8 cellular contexts compared by ENCODE assay signal in the genomic region with DNA sequence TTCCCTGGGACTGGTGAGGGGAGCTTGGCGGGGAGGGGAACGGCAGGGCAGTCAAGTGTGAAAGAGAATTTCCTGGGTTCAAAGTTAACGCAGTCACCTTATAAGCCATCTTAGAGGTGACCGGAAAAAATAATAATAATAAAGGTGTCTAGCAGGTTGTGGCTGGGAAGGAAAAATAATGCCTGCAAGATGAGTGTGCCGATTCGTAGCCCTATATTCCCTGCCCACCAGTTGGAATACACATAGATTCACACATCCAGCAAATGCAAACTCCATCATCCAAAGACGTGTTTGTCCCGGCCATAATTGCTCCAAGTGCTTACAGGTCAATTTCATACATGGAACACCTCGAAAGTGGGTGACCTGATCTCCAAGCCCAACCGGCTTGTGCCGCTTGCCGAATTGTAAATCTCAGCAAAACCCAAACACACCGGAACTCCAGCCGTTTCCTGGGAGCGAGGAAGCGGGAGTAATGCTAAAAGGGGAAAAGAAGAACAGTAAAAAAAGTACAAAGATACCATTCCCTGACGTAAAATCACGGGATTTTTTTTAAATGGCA. TPM values are rescaled to one million over a fixed set of nuclear protein-coding genes. Genes with fewer than 3 reads are reported as not detected.
DNase-seq lines count a peak whose midpoint lies in the region; TF ChIP-seq lines count a peak whose summit lies in the region.

No MANE protein-coding gene starts in this region.

- DNase-seq in H7 (no peak), mammary epithelial cell (peak; percentile 45), mesenchymal stem cell (peak; percentile 56), GM10248 (ENCODE audit: extremely low spot score) (no peak), ureter (ENCODE audit: low spot score) (no peak), islet precursor cell (no peak), WERI-Rb-1 (no peak)

- peak overlapping the region; percentile 76 for H4K8ac ChIP-seq in mesenchymal stem cell (ENCODE audit: low read length)

- H3K4ac ChIP-seq in mesenchymal stem cell (ENCODE audit: low read depth in 1 of 2, low read length in 2 of 2): peak overlapping the region; percentile 73 to 95

- no peak overlapping the region for H2BK12ac ChIP-seq in mesenchymal stem cell (ENCODE audit: low read length in 2 of 2)

- H3K79me1 ChIP-seq in mesenchymal stem cell (replicated peaks; ENCODE audit: low read length, poor library complexity, severe bottlenecking): peaks cover 4% of the 10 kb centered on the region

- H2AFZ ChIP-seq in ACC112 (ENCODE audit: low read length, unreplicated experiment) (peak overlapping the region; percentile 43), mammary epithelial cell (ENCODE audit: low read depth, low read length) (no peak overlapping the region), mesenchymal stem cell (ENCODE audit: low read depth, low read length) (no peak overlapping the region)

- peaks cover 7% of the 10 kb centered on the region for H4K20me1 ChIP-seq in mammary epithelial cell (ENCODE audit: insufficient read depth, low read length)

- no TSS peak for BruUV-seq in mammary epithelial cell (replicated peaks; lab: Mats Ljungman, UMichigan)

- dilution Hi-C loops in mammary epithelial cell (cut with HindIII; ENCODE audit: low sequenced_read_pairs): no loop called here

- TF ChIP-seq CTCF in mammary epithelial cell (conservative IDR thresholded peaks at IDR 0.05 in 1 of 2, IDR thresholded peaks at IDR 0.05 in 1 of 2; ENCODE audit: extremely low read depth in 1 of 2, insufficient read depth in 1 of 2, low read depth in 1 of 2, low read length in 2 of 2) (no peak), GM10248 (IDR thresholded peaks at IDR 0.05; ENCODE audit: control extremely low read depth, extremely low read depth, low read depth, missing control alignments) (no peak), WERI-Rb-1 (IDR thresholded peaks at IDR 0.05; ENCODE audit: low read depth, low read length) (no peak)

- H3K4me1 ChIP-seq in ACC112 (ENCODE audit: control insufficient read depth, insufficient read depth, low read length, unreplicated experiment) (peaks cover 26% of the 10 kb centered on the region), mammary epithelial cell (ENCODE audit: insufficient read depth, low read length) (peaks cover 31% of the 10 kb centered on the region), mesenchymal stem cell (ENCODE audit: control insufficient read depth, insufficient read depth, low read depth, low read length) (peaks cover 6% of the 10 kb centered on the region)

- H3K9ac ChIP-seq in mammary epithelial cell (ENCODE audit: insufficient read depth, low read length) (peak overlapping the region; percentile 100), mesenchymal stem cell (ENCODE audit: low read length) (peak overlapping the region; percentile 96)

- H3K79me2 ChIP-seq in ACC112 (ENCODE audit: control insufficient read depth, insufficient read depth, low read length, unreplicated experiment): peaks cover 57% of the 10 kb centered on the region
- H3K79me2 ChIP-seq in mammary epithelial cell (ENCODE audit: insufficient read depth, low read length): peaks cover 82% of the 10 kb centered on the region

- POLR2A ChIA-PET in GM10248 (lab: Yijun Ruan, JAX): no interaction called here

- in situ Hi-C loops in mammary epithelial cell (cut with MboI; ENCODE audit: low sequenced_read_pairs in 2 of 2): loop anchor here (5.0 to 25.0 kb wide), 4 partner anchors 187 to 402 kb away; no protein-coding TSS in a partner anchor

- 1% methylated on average over 18 of the region's 18 CpGs for WGBS in mammary epithelial cell (ENCODE audit: low coverage, missing lambda C conversion rate)
- WGBS in mesenchymal stem cell: 0% methylated on average over 10 of the region's 18 CpGs

- H3K23ac ChIP-seq in mesenchymal stem cell (ENCODE audit: low read length in 2 of 2): no peak overlapping the region

- H2BK15ac ChIP-seq in mesenchymal stem cell (ENCODE audit: low read depth, poor library complexity, severe bottlenecking): peak overlapping the region; percentile 86

- CTCF ChIA-PET in mammary epithelial cell (lab: Charles Lee; ENCODE audit: low non-redundant PET): no interaction called here
- CTCF ChIA-PET in GM10248 (lab: Yijun Ruan, JAX): no interaction called here

- no peak overlapping the region for H2AK5ac ChIP-seq in mesenchymal stem cell (ENCODE audit: low read length, severe bottlenecking)

- no peak overlapping the region for H2BK120ac ChIP-seq in mesenchymal stem cell (ENCODE audit: low read depth, low read length)

- peak overlapping the region; percentile 97 for H2BK5ac ChIP-seq in mesenchymal stem cell (ENCODE audit: low read depth, low read length, poor library complexity, severe bottlenecking)

- H3K4me2 ChIP-seq in mammary epithelial cell (ENCODE audit: insufficient read depth, low read depth, low read length) (peak overlapping the region; percentile 78), mesenchymal stem cell (ENCODE audit: low read length, poor library complexity, severe bottlenecking) (peak overlapping the region; percentile 52)

- no peaks in the 10 kb centered on the region; the same call in 1 of the 2 replicates for H3K36me3 ChIP-seq in ACC112 (ENCODE audit: insufficient read depth, low read length)
- H3K36me3 ChIP-seq in H7 (replicated peaks; ENCODE audit: control insufficient read depth, insufficient read depth, low read length): no peaks in the 10 kb centered on the region
- H3K36me3 ChIP-seq in mammary epithelial cell (ENCODE audit: insufficient read depth, low read length): no peaks in the 10 kb centered on the region
- H3K36me3 ChIP-seq in mesenchymal stem cell (ENCODE audit: control insufficient read depth in 1 of 2, insufficient read depth in 2 of 2, low read depth in 1 of 2, low read length in 2 of 2): peaks cover 0 to 5% of the 10 kb centered on the region in 2 experiments
- no peaks in the 10 kb centered on the region for H3K36me3 ChIP-seq in WERI-Rb-1

- H3K9me3 ChIP-seq in mammary epithelial cell (replicated peaks; ENCODE audit: insufficient read depth, low read length) (no peaks in the 10 kb centered on the region), mesenchymal stem cell (ENCODE audit: control insufficient read depth, low read length) (peaks cover 6% of the 10 kb centered on the region), WERI-Rb-1 (ENCODE audit: severe bottlenecking) (peaks cover 60% of the 10 kb centered on the region)

- H3K4me3 ChIP-seq in ACC112 (ENCODE audit: low read depth, low read length) (peak overlapping the region; percentile 73), H7 (ENCODE audit: insufficient read depth, low read depth, low read length) (peak overlapping the region; percentile 83), mammary epithelial cell (replicated peaks in 1 of 3; ENCODE audit: insufficient read depth in 1 of 3, low read depth in 2 of 3, low read length in 3 of 3) (peak overlapping the region; percentile 92 to 100 (median 99)), mesenchymal stem cell (ENCODE audit: insufficient read depth in 1 of 2, low read depth in 1 of 2, low read length in 2 of 2) (peak overlapping the region; percentile 88 to 89), WERI-Rb-1 (ENCODE audit: low read depth, low read length) (no peak overlapping the region)

- peak overlapping the region; percentile 88 to 94 for H3K18ac ChIP-seq in mesenchymal stem cell (ENCODE audit: low read depth in 1 of 2, low read length in 2 of 2)

- H3K27ac ChIP-seq in ACC112 (ENCODE audit: low read depth, low read length) (peak overlapping the region; percentile 57), mammary epithelial cell (ENCODE audit: insufficient read depth, low read depth, low read length) (peak overlapping the region; percentile 99), mesenchymal stem cell (ENCODE audit: low read length, poor library complexity, severe bottlenecking) (peak overlapping the region; percentile 73), WERI-Rb-1 (no peak overlapping the region)

- H4K91ac ChIP-seq in mesenchymal stem cell (ENCODE audit: low read length): peak overlapping the region; percentile 88

- peak overlapping the region in 1 of 2 experiments; percentile 62 for H3K14ac ChIP-seq in mesenchymal stem cell (ENCODE audit: low read length in 2 of 2)

- H3K27me3 ChIP-seq in ACC112 (ENCODE audit: insufficient read depth, low read length) (no peaks in the 10 kb centered on the region), H7 (ENCODE audit: control insufficient read depth, insufficient read depth, low read length) (peaks cover 4% of the 10 kb centered on the region; the same call in 1 of the 2 replicates), mammary epithelial cell (ENCODE audit: insufficient read depth, low read length) (no peaks in the 10 kb centered on the region), mesenchymal stem cell (ENCODE audit: control insufficient read depth in 1 of 2, insufficient read depth in 1 of 2, low read length in 2 of 2) (no peaks in the 10 kb centered on the region), WERI-Rb-1 (ENCODE audit: insufficient read depth, low read depth, severe bottlenecking) (peaks cover 96% of the 10 kb centered on the region)

- intact Hi-C loops in mammary epithelial cell (cut with micrococcal nuclease): loop anchor here (1.0 to 10.0 kb wide), 10 partner anchors 56 to 1680 kb away; no protein-coding TSS in a partner anchor

RNA-seq across cellular contexts. Expression of a gene that starts 1.3 kb away (rescaled TPM):
- 83.9 and 108 TPM in 2 replicates for total RNA-seq in H7 (2014; rRNA removed; shearing (Covaris generic))
- 1,000 to 10,000 TPM in 1 of 2 donors, 100 to 1,000 TPM in 1; 773 to 1,267 TPM for total RNA-seq in mammary epithelial cell
- polyA plus RNA-seq in mammary epithelial cell: 307 TPM
- polyA minus RNA-seq in mammary epithelial cell: 1,946 TPM
- polyA plus RNA-seq in mesenchymal stem cell (2013, experiment 1 of 2): 137 TPM
- polyA plus RNA-seq in mesenchymal stem cell (2013, experiment 2 of 2): 119 TPM
- 185 TPM for total RNA-seq in ureter

Comparison
In these comparisons a context has a peak if more than half of its experiments do, and no peak if none do; other contexts are left out.
1. DNase-seq: peak in mammary epithelial cell (single experiment) and mesenchymal stem cell (single experiment); none in H7 (single experiment), GM10248 (single experiment), ureter (single experiment), islet precursor cell (single experiment) and WERI-Rb-1 (single experiment).